In genomic region chr5:61678966-61679365, GRCh38 we compare ENCODE assay signal across 1 cellular context.
TF ChIP-seq lines count a peak whose summit lies in the region.

No MANE protein-coding gene starts in this region.

TF ChIP-seq in H1, 55 proteins besides CTCF, POLR2A, EP300 and RAD21 (continued from another document):
- TF ChIP-seq POU5F1 (IDR thresholded peaks at IDR 0.05; ENCODE audit: low read depth, low read length) (no peak), FOSL1 (IDR thresholded peaks at IDR 0.05; ENCODE audit: insufficient read depth, low read depth, low read length) (no peak), CHD2 (IDR thresholded peaks at IDR 0.05; ENCODE audit: low read length) (no peak), KDM4A (IDR thresholded peaks at IDR 0.05; ENCODE audit: low read depth, low read length, severe bottlenecking) (no peak), CHD7 (IDR thresholded peaks at IDR 0.05; ENCODE audit: insufficient replicate concordance, low read length) (no peak), E2F6 (IDR thresholded peaks at IDR 0.05) (no peak), USF2 (IDR thresholded peaks at IDR 0.05; ENCODE audit: low read length) (no peak), NRF1 (IDR thresholded peaks at IDR 0.05; ENCODE audit: low read depth, low read length) (no peak), RNF2 (IDR thresholded peaks at IDR 0.05; ENCODE audit: borderline replicate concordance, low read depth, low read length, missing control alignments, poor library complexity, severe bottlenecking) (no peak), KDM1A (IDR thresholded peaks at IDR 0.05; ENCODE audit: borderline replicate concordance, low read length) (no peak), MAFK (IDR thresholded peaks at IDR 0.05; ENCODE audit: low read depth, low read length) (no peak)
